ENCODE assay signal across 1 cellular context in the genomic region with DNA sequence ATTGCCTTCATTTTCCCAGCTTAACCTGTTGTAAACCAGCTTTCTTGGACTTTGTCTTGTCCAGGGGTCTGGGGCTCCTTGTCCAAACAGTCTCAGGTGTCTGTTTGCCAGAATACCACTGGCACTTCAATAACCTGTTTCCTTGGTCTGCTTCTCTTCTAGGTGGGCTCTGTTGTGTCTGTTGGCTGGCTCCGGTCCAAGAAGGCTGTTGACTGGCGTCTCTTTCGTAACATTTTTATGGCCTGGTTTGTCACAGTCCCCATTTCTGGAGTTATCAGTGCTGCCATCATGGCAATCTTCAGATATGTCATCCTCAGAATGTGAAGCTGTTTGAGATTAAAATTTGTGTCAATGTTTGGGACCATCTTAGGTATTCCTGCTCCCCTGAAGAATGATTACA.
TF ChIP-seq lines count a peak whose summit lies in the region.

No MANE protein-coding gene starts in this region.

TF ChIP-seq in GM23338, 12 proteins besides CTCF, POLR2A, EP300 and RAD21:
- no peak for TF ChIP-seq JUNB (IDR thresholded peaks at IDR 0.05; ENCODE audit: unreplicated experiment)
- TF ChIP-seq STAT1 (IDR thresholded peaks at IDR 0.05; ENCODE audit: unreplicated experiment): no peak
- TF ChIP-seq ETS1 (IDR thresholded peaks at IDR 0.05): no peak
- TF ChIP-seq EZH2 (IDR thresholded peaks at IDR 0.05; ENCODE audit: low read depth, unreplicated experiment): no peak
- no peak for TF ChIP-seq CREB1 (CRISPR knock-in tag; IDR thresholded peaks at IDR 0.05; ENCODE audit: low read depth)
